In genomic region chr17:68196394-68197090, GRCh38 we compare ENCODE assay signal across 8 cellular contexts. TPM values are rescaled to one million over a fixed set of nuclear protein-coding genes. Genes with fewer than 3 reads are reported as not detected.
DNase-seq lines count a peak whose midpoint lies in the region; ATAC-seq and TF ChIP-seq lines count a peak whose summit lies in the region.

No MANE protein-coding gene starts in this region.

- H3F3A ChIP-seq in MM.1S (ENCODE audit: insufficient read depth, low read length): peaks cover 3% of the 10 kb centered on the region; the same call in 1 of the 2 replicates

- DNase-seq in CD4-positive, alpha-beta T cell: no peak
- DNase-seq in MM.1S (no peak), dorsolateral prefrontal cortex (no peak), nephron progenitor cell (peak; percentile 45), sciatic nerve (ENCODE audit: low spot score) (no peak), GM13976 (ENCODE audit: low spot score) (no peak)

- H3K27me3 Mint-ChIP-seq in CD4-positive, alpha-beta T cell: peaks cover 41% of the 10 kb centered on the region
- H3K27me3 Mint-ChIP-seq in nephron progenitor cell (ENCODE audit: low read depth, poor library complexity): peaks cover 100% of the 10 kb centered on the region

- ATAC-seq in CD4-positive, alpha-beta T cell (ENCODE audit: poor library complexity): no peak
- ATAC-seq in sciatic nerve: no peak
- no peak for ATAC-seq in HG03520 (IDR thresholded peaks at IDR 0.05; ENCODE audit: unreplicated experiment)
- no peak for ATAC-seq in HG02884 (IDR thresholded peaks at IDR 0.05; ENCODE audit: unreplicated experiment)

- peaks cover 19% of the 10 kb centered on the region for H3K27me3 ChIP-seq in CD4-positive, alpha-beta T cell (ENCODE audit: control insufficient read depth, insufficient read depth, low read length)
- H3K27me3 ChIP-seq in MM.1S (replicated peaks; ENCODE audit: insufficient read depth, low read length) (peaks cover 76% of the 10 kb centered on the region), dorsolateral prefrontal cortex (peaks cover 3 to 57% (median 42%) of the 10 kb centered on the region in 45 donors)

- H3K4me1 Mint-ChIP-seq in CD4-positive, alpha-beta T cell (ENCODE audit: low read depth): peaks cover 37% of the 10 kb centered on the region
- H3K4me1 Mint-ChIP-seq in nephron progenitor cell: peaks cover 16% of the 10 kb centered on the region

- H3K4me3 Mint-ChIP-seq in CD4-positive, alpha-beta T cell: peak overlapping the region; percentile 82
- peak overlapping the region; percentile 62 for H3K4me3 Mint-ChIP-seq in nephron progenitor cell

- H3K9me2 ChIP-seq in MM.1S (replicated peaks; ENCODE audit: insufficient read depth, low read length): no peaks in the 10 kb centered on the region

- no peaks in the 10 kb centered on the region for H3K79me2 ChIP-seq in MM.1S (ENCODE audit: low read length)

- peak overlapping the region; percentile 30; the same call in 1 of the 2 replicates for H3K4me3 ChIP-seq in MM.1S (ENCODE audit: low read length)
- peak overlapping the region in 57 of 59 donors; percentile 19 to 67 (median 46) for H3K4me3 ChIP-seq in dorsolateral prefrontal cortex

- H3K36me3 Mint-ChIP-seq in CD4-positive, alpha-beta T cell (ENCODE audit: low read depth): no peaks in the 10 kb centered on the region
- H3K36me3 Mint-ChIP-seq in nephron progenitor cell (ENCODE audit: low read depth): no peaks in the 10 kb centered on the region

- H3K27ac ChIP-seq in CD4-positive, alpha-beta T cell (ENCODE audit: low read depth, low read length): no peak overlapping the region
- H3K27ac ChIP-seq in MM.1S (ENCODE audit: low read length) (no peak overlapping the region), dorsolateral prefrontal cortex (peak overlapping the region in 1 of 59 donors; percentile 27)

- H3K36me3 ChIP-seq in MM.1S (replicated peaks; ENCODE audit: insufficient read depth, low read length): no peaks in the 10 kb centered on the region

- H4K20me1 ChIP-seq in MM.1S (ENCODE audit: insufficient read depth, low read length): no peaks in the 10 kb centered on the region

- POLR2A ChIA-PET in CD4-positive, alpha-beta T cell (lab: Charles Lee): interaction anchor here (1.1 to 7.8 kb wide), 3 partner anchors 9 to 52 kb away, joined by 3 to 119 read pairs (median 4); no protein-coding TSS in a partner anchor

- H3K4me1 ChIP-seq in MM.1S (ENCODE audit: low read length): peaks cover 13% of the 10 kb centered on the region

- H3K9me3 ChIP-seq in CD4-positive, alpha-beta T cell (ENCODE audit: control insufficient read depth, low read length): no peaks in the 10 kb centered on the region
- no peaks in the 10 kb centered on the region for H3K9me3 ChIP-seq in MM.1S (replicated peaks; ENCODE audit: insufficient read depth, low read length)

- H3K9ac ChIP-seq in MM.1S (ENCODE audit: low read length): no peak overlapping the region

- no peak for TF ChIP-seq CTCF in CD4-positive, alpha-beta T cell (IDR thresholded peaks at IDR 0.05)
- TF ChIP-seq CTCF in MM.1S (IDR thresholded peaks at IDR 0.05; ENCODE audit: low read length): no peak
- no peak for TF ChIP-seq CTCF in dorsolateral prefrontal cortex (IDR thresholded peaks at IDR 0.05 in 54 of 56, conservative IDR thresholded peaks at IDR 0.05 in 2 of 56; ENCODE audit: low read depth in 1 of 56, partially characterized antibody in 56 of 56)
- TF ChIP-seq CTCF in nephron progenitor cell (IDR thresholded peaks at IDR 0.05): no peak
- TF ChIP-seq CTCF in GM13976 (IDR thresholded peaks at IDR 0.05; ENCODE audit: borderline replicate concordance, control extremely low read depth, extremely low read depth, insufficient read depth, missing control alignments): no peak

- no peak overlapping the region for H3K27ac Mint-ChIP-seq in CD4-positive, alpha-beta T cell
- no peak overlapping the region for H3K27ac Mint-ChIP-seq in nephron progenitor cell

- peak overlapping the region; percentile 67 for H3K4me2 ChIP-seq in MM.1S (ENCODE audit: low read depth, low read length)

- CTCF ChIA-PET in CD4-positive, alpha-beta T cell (lab: Charles Lee): interaction anchor here (0.9 to 1.1 kb wide), 2 partner anchors 11 to 16 kb away, joined by 3 read pairs; no protein-coding TSS in a partner anchor

- intact Hi-C loops in CD4-positive, alpha-beta T cell (cut with DNase I, micrococcal nuclease): no loop called here
- intact Hi-C loops in dorsolateral prefrontal cortex (cut with DNase I): no loop called here
- intact Hi-C loops in sciatic nerve (cut with DNase I): no loop called here

- in situ Hi-C loops in GM13976 (cut with MboI; ENCODE audit: low sequenced_read_pairs, unreplicated experiment): no loop called here

- no peak overlapping the region for H2AFZ ChIP-seq in MM.1S (ENCODE audit: low read length)

- no peaks in the 10 kb centered on the region for H3K9me3 Mint-ChIP-seq in CD4-positive, alpha-beta T cell
- no peaks in the 10 kb centered on the region for H3K9me3 Mint-ChIP-seq in nephron progenitor cell

RNA-seq across cellular contexts. Expression of gene AMZ2, which starts 51.3 kb away (rescaled TPM):
- 10 to 100 TPM; 63.0 to 64.9 TPM for total RNA-seq in CD4-positive, alpha-beta T cell
- 100 to 1,000 TPM in 98 of 120 experiments, 10 to 100 TPM in 22; 77.7 to 163 (median 118) TPM for total RNA-seq in dorsolateral prefrontal cortex
- total RNA-seq in sciatic nerve: 62.1 TPM
